8 cellular contexts compared by ENCODE assay signal in the genomic region with DNA sequence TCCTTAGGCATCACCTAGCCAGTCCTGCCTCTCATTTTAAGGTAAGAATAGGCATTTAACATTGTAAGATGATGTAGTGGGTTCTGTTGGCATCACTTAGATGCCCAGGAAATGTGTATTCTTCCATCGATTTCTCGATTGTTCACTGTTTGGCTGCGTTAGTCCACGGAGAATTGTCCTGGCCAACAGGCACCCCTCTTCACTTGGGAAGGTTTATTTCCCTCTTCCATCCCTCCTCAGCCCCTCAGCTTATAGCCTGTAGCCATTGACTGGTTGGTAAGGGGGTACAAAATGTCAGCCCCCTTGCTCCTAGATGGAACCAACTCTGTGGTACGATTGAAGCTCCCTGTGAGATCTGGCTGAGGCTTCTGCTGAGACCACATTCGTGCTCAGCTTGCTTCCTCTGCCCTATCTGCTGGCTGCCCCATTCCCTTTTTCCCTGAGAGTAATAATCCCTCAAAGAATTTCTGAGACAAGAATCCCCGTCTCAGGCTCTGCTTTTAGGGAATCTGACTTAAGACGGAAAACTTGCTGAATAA. TPM values are rescaled to one million over a fixed set of nuclear protein-coding genes. Genes with fewer than 3 reads are reported as not detected.
DNase-seq lines count a peak whose midpoint lies in the region; ATAC-seq, FAIRE-seq and TF ChIP-seq lines count a peak whose summit lies in the region.

No MANE protein-coding gene starts in this region.

- peak overlapping the region; percentile 84 for H3K27ac Mint-ChIP-seq in central memory CD8-positive, alpha-beta T cell (ENCODE audit: low read depth)

- DNase-seq in GM12891 (ENCODE audit: insufficient read length, low spot score) (no peak), NCI-H187 (lab: John Stamatoyannopoulos, UW) (no peak), HK-2 (ENCODE audit: unreplicated experiment) (no peak), MV-4-11 (lab: John Stamatoyannopoulos, UW) (no peak), NCI-H526 (lab: John Stamatoyannopoulos, UW) (no peak)
- no peak for DNase-seq in central memory CD8-positive, alpha-beta T cell (ENCODE audit: low spot score in 2 of 2)

- H3K4me3 Mint-ChIP-seq in central memory CD8-positive, alpha-beta T cell = peak overlapping the region; percentile 83

- 63 to 67% methylated on average over 3 of the region's 8 CpGs for WGBS in mesodermal cell (ENCODE audit: insufficient coverage in 2 of 2), 2 experiments

- no peaks in the 10 kb centered on the region for H3K27me3 Mint-ChIP-seq in central memory CD8-positive, alpha-beta T cell

- peak overlapping the region; percentile 52 for H3K4me3 ChIP-seq in mesodermal cell (ENCODE audit: extremely low read depth, insufficient read depth, low read length, poor library complexity, severe bottlenecking)

- H3K4me1 ChIP-seq in mesodermal cell (ENCODE audit: control insufficient read depth, insufficient read depth, low read length, poor library complexity, severe bottlenecking) = no peaks in the 10 kb centered on the region

- H3K36me3 Mint-ChIP-seq in central memory CD8-positive, alpha-beta T cell (ENCODE audit: insufficient read depth) = peaks cover 9% of the 10 kb centered on the region

- H3K27ac ChIP-seq in mesodermal cell (ENCODE audit: low read depth, low read length, severe bottlenecking) = peak overlapping the region; percentile 64

- ATAC-seq in HG03460 (IDR thresholded peaks at IDR 0.05; ENCODE audit: unreplicated experiment) = peak; percentile 19
- peak; percentile 6 for ATAC-seq in central memory CD8-positive, alpha-beta T cell (replicated peaks; ENCODE audit: extremely low read depth, poor library complexity, severe bottlenecking)

- no peak for TF ChIP-seq POLR2A in GM12891 (IDR thresholded peaks at IDR 0.05; ENCODE audit: low read depth, low read length)

- peaks cover 5% of the 10 kb centered on the region for H3K36me3 ChIP-seq in mesodermal cell (ENCODE audit: control insufficient read depth, insufficient read depth, low read length)

- H3K4me1 Mint-ChIP-seq in central memory CD8-positive, alpha-beta T cell = peaks cover 23% of the 10 kb centered on the region

- FAIRE-seq in GM12891 (lab: Jason Lieb, UNC) = peak; percentile 76

- H3K9me3 Mint-ChIP-seq in central memory CD8-positive, alpha-beta T cell = no peaks in the 10 kb centered on the region

- no peaks in the 10 kb centered on the region for H3K9me3 ChIP-seq in mesodermal cell (ENCODE audit: control insufficient read depth, low read length)

TF ChIP-seq in GM12891, 5 proteins besides CTCF, POLR2A, EP300 and RAD21:
- TF ChIP-seq POU2F2 (IDR thresholded peaks at IDR 0.05; ENCODE audit: low read depth, low read length) (no peak; the same call in 1 of the 2 replicates), TAF1 (IDR thresholded peaks at IDR 0.05; ENCODE audit: low read depth, low read length) (no peak), POLR2AphosphoS5 (IDR thresholded peaks at IDR 0.05; ENCODE audit: low read depth, low read length) (no peak), PAX5 (IDR thresholded peaks at IDR 0.05; ENCODE audit: insufficient read depth, low read length, severe bottlenecking) (no peak), SPI1 (IDR thresholded peaks at IDR 0.05; ENCODE audit: low read depth, low read length) (no peak)

RNA-seq across cellular contexts. Expression of gene PLEKHA3, which starts 43.4 kb away (rescaled TPM):
- polyA plus RNA-seq in GM12891 (2012; ENCODE audit: low read depth, missing spikeins) = 5.2 TPM
- polyA plus RNA-seq in mesodermal cell (2013, experiment 1 of 2) = 16.4 TPM
- polyA plus RNA-seq in mesodermal cell (2013, experiment 2 of 2) = 12.3 TPM

RNA-seq across cellular contexts. Expression of gene FKBP7, which starts 45.3 kb away (rescaled TPM):
- 3.7 TPM for polyA plus RNA-seq in GM12891 (2012; ENCODE audit: low read depth, missing spikeins)
- polyA plus RNA-seq in mesodermal cell (2013, experiment 1 of 2) = 60.5 TPM
- polyA plus RNA-seq in mesodermal cell (2013, experiment 2 of 2) = 67.5 TPM
